Comparison of ENCODE assay signal across 1 cellular context in the genomic region with DNA sequence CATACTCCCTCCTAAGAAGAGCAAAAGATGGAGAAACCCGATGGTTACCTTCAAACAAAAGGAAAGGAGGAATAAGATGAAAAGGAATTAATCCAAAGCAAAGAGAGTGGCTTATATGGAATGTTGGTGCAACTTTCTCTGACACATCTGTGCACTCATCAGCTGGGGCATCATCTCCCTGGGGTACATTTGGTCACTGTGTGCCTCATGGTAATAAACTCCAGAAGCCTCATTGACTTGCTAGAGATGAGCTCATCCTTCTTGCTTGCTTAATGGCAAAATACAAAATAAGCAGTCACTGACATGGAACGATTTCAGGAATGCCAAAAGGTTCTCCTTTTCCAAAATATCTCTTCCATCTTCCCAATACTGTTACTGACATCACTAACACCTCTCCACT.
TF ChIP-seq lines count a peak whose summit lies in the region.

No MANE protein-coding gene starts in this region.

TF ChIP-seq in SK-N-SH, 30 proteins besides CTCF, POLR2A, EP300 and RAD21 (continued from another document):
- TF ChIP-seq, protein P1, sequence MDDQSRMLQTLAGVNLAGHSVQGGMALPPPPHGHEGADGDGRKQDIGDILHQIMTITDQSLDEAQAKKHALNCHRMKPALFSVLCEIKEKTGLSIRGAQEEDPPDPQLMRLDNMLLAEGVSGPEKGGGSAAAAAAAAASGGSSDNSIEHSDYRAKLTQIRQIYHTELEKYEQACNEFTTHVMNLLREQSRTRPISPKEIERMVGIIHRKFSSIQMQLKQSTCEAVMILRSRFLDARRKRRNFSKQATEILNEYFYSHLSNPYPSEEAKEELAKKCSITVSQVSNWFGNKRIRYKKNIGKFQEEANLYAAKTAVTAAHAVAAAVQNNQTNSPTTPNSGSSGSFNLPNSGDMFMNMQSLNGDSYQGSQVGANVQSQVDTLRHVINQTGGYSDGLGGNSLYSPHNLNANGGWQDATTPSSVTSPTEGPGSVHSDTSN (IDR thresholded peaks at IDR 0.05) = peak; percentile 68
- TF ChIP-seq NRF1 (IDR thresholded peaks at IDR 0.05; ENCODE audit: low read depth, low read length) = no peak
- no peak for TF ChIP-seq TEAD4 (IDR thresholded peaks at IDR 0.05; ENCODE audit: borderline replicate concordance, insufficient read depth)
- TF ChIP-seq YY1 (IDR thresholded peaks at IDR 0.05; ENCODE audit: low read depth) = no peak
- TF ChIP-seq, protein P2, sequence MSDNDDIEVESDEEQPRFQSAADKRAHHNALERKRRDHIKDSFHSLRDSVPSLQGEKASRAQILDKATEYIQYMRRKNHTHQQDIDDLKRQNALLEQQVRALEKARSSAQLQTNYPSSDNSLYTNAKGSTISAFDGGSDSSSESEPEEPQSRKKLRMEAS (IDR thresholded peaks at IDR 0.05; ENCODE audit: low read depth) = peak; percentile 43
- peak; percentile 50; the same call in 1 of the 2 replicates for TF ChIP-seq JUND (IDR thresholded peaks at IDR 0.05)
- peak; percentile 6; the same call in 1 of the 2 replicates for TF ChIP-seq NFIC (IDR thresholded peaks at IDR 0.05; ENCODE audit: borderline replicate concordance)
- peak; percentile 48; the same call in 1 of the 2 replicates for TF ChIP-seq SIN3A (IDR thresholded peaks at IDR 0.05; ENCODE audit: borderline replicate concordance, low read depth, low read length)
- TF ChIP-seq POLR2AphosphoS5 (IDR thresholded peaks at IDR 0.05; ENCODE audit: low read depth, low read length) = peak; percentile 39; the same call in 1 of the 2 replicates
- TF ChIP-seq CHD2 (IDR thresholded peaks at IDR 0.05; ENCODE audit: low read length, partially characterized antibody) = no peak
- TF ChIP-seq TCF12 (IDR thresholded peaks at IDR 0.05) = peak; percentile 90
- TF ChIP-seq FOSL2 (IDR thresholded peaks at IDR 0.05; ENCODE audit: borderline replicate concordance, low read depth) = peak; percentile 64
